Comparison of ENCODE assay signal across 9 cellular contexts in the genomic region with DNA sequence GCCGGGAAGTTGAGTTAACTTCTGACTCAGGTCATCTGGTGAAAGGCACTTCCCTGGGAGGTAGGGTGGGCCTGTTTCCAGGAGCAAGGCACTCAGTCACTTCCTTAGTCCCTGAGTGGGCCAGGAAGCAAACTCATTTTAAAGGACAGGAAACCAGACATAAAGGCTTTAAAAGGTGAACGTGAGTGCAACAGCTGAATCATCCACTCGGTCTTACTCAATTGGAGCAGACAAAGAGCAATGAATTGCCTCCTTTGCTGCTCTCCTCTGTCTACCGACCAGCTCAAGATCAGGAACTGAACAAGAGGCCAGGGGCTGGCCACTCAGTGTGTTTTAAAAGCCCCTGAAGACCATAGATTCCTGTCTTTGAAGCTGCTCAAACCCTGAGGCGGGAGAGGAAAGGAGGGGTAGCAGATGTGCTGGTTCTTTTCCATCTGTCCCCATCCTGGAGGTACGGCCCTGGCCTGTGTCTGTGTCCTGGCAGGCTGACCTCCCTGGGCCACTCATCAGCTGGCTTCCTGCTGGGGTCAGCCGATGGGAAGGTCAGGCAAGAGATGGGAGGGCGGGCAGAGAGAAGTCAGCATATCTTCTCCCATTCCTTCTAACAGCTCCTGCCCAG.
DNase-seq lines count a peak whose midpoint lies in the region; ATAC-seq and TF ChIP-seq lines count a peak whose summit lies in the region.
"Had no signal": no experiment of that assay in that cellular context is flagged by ENCODE, and none has a peak within 500 bp of the region (broad histone marks: within the 10 kb centered on the region; RNA-seq: fewer than 3 reads in every experiment).

No MANE protein-coding gene starts in this region.

- TF ChIP-seq CTCF in fibroblast of lung (conservative IDR thresholded peaks at IDR 0.05 in 1 of 2, IDR thresholded peaks at IDR 0.05 in 1 of 2; ENCODE audit: low read depth in 1 of 2, low read length in 2 of 2), result no peak

- no peak for ATAC-seq in GM18858 (IDR thresholded peaks at IDR 0.05; ENCODE audit: unreplicated experiment)
- no peak for ATAC-seq in GM18868 (IDR thresholded peaks at IDR 0.05; ENCODE audit: unreplicated experiment)

- DNase-seq in NCI-H345 (lab: John Stamatoyannopoulos, UW) (peak; percentile 1), NCI-H345 treated with DMSO at 0.1 percent for 48 hours (lab: John Stamatoyannopoulos, UW; ENCODE audit: unreplicated experiment) (no peak), SJCRH30 (peak in 1 of 2 experiments; percentile 35), fibroblast of lung (ENCODE audit: low read depth in 2 of 2) (peak; percentile 70 to 99), renal cortical epithelial cell (ENCODE audit: low read depth) (peak; percentile 99), NCI-H1105 treated with DMSO at 0.1 percent for 48 hours (lab: John Stamatoyannopoulos, UW) (no peak)

- no peak overlapping the region for H3K9ac ChIP-seq in fibroblast of lung (ENCODE audit: insufficient read depth, low read length)

- H3K4me2 ChIP-seq in fibroblast of lung (ENCODE audit: extremely low read depth, insufficient read depth, low read length), result no peak overlapping the region

- H3K79me2 ChIP-seq in fibroblast of lung (ENCODE audit: control insufficient read depth, insufficient read depth, low read length), result no peaks in the 10 kb centered on the region

- H3K9me3 ChIP-seq in SJCRH30 (replicated peaks) (no peaks in the 10 kb centered on the region), fibroblast of lung (ENCODE audit: control insufficient read depth, insufficient read depth, low read depth, low read length) (no peaks in the 10 kb centered on the region)

- H3K4me3 ChIP-seq in SJCRH30, result no peak overlapping the region
- no peak overlapping the region for H3K4me3 ChIP-seq in fibroblast of lung (replicated peaks in 1 of 4; ENCODE audit: control extremely low read depth in 1 of 4, insufficient read depth in 1 of 4, low read depth in 3 of 4, low read length in 4 of 4)

- H3K4me1 ChIP-seq in SJCRH30 (peaks cover 5% of the 10 kb centered on the region), fibroblast of lung (ENCODE audit: control insufficient read depth, extremely low read depth, insufficient read depth, low read length) (peaks cover 2% of the 10 kb centered on the region)

- H2AFZ ChIP-seq in fibroblast of lung (ENCODE audit: low read length), result peak overlapping the region; percentile 9

- H3K27ac ChIP-seq in SJCRH30 (peak overlapping the region; percentile 22; the same call in 1 of the 2 replicates), fibroblast of lung (ENCODE audit: insufficient read depth, low read length) (peak overlapping the region; percentile 17)
- H3K27ac ChIP-seq: 22Rv1 had no signal

- no peaks in the 10 kb centered on the region for H4K20me1 ChIP-seq in fibroblast of lung (ENCODE audit: control insufficient read depth, extremely low read depth, insufficient read depth, low read length)

- no peaks in the 10 kb centered on the region for H3K27me3 ChIP-seq in SJCRH30
- no peaks in the 10 kb centered on the region for H3K27me3 ChIP-seq in fibroblast of lung (ENCODE audit: control insufficient read depth, insufficient read depth, low read length)

- H3K36me3 ChIP-seq in SJCRH30 (no peaks in the 10 kb centered on the region), fibroblast of lung (ENCODE audit: control insufficient read depth, insufficient read depth, low read length) (no peaks in the 10 kb centered on the region)

Comparison
In these comparisons a context has a peak if more than half of its experiments do, and no peak if none do; other contexts are left out.
1. DNase-seq: peak in NCI-H345 (single experiment), fibroblast of lung (2 of 2) and renal cortical epithelial cell (single experiment); none in NCI-H345 treated with DMSO at 0.1 percent for 48 hours (single experiment) and NCI-H1105 treated with DMSO at 0.1 percent for 48 hours (single experiment).